1 cellular context compared by ENCODE assay signal in genomic region chr20:37901667-37902503, GRCh38.
A peak's percentile ranks its signal among the peaks of the same experiment; 100 is the strongest.
TF ChIP-seq lines count a peak whose summit lies in the region.

No MANE protein-coding gene starts in this region.

TF ChIP-seq in H1, 55 proteins besides CTCF, POLR2A, EP300 and RAD21:
- TF ChIP-seq TAF1 (IDR thresholded peaks at IDR 0.05; ENCODE audit: low read depth, low read length): no peak
- TF ChIP-seq CREB1 (IDR thresholded peaks at IDR 0.05): peak; percentile 10; the same call in 1 of the 2 replicates
- TF ChIP-seq EGR1 (IDR thresholded peaks at IDR 0.05; ENCODE audit: borderline replicate concordance, low read depth, low read length): peak; percentile 87
- TF ChIP-seq BRCA1 (IDR thresholded peaks at IDR 0.05; ENCODE audit: low read depth, low read length): no peak
- TF ChIP-seq TAF7 (optimal IDR thresholded peaks at IDR 0.05; ENCODE audit: borderline replicate concordance, low read depth, low read length): no peak
- no peak for TF ChIP-seq EZH2 (IDR thresholded peaks at IDR 0.05; ENCODE audit: low read depth, low read length, severe bottlenecking)
- TF ChIP-seq, protein P1, sequence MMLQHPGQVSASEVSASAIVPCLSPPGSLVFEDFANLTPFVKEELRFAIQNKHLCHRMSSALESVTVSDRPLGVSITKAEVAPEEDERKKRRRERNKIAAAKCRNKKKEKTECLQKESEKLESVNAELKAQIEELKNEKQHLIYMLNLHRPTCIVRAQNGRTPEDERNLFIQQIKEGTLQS (IDR thresholded peaks at IDR 0.05; ENCODE audit: insufficient read depth, low read depth, low read length): no peak
- TF ChIP-seq RBBP5 (IDR thresholded peaks at IDR 0.05; ENCODE audit: borderline replicate concordance, low read depth, low read length): no peak
- TF ChIP-seq MAX (IDR thresholded peaks at IDR 0.05): peak; percentile 9; the same call in 1 of the 2 replicates
- no peak for TF ChIP-seq CBX5 (IDR thresholded peaks at IDR 0.05; ENCODE audit: low read depth, low read length)
- TF ChIP-seq CTBP2 (IDR thresholded peaks at IDR 0.05; ENCODE audit: borderline replicate concordance, insufficient read depth, insufficient read length, low read length): no peak
- TF ChIP-seq TCF12 (IDR thresholded peaks at IDR 0.05; ENCODE audit: low read depth, low read length): no peak
- peak; percentile 16 to 34; a peak in 1 of 4 replicates for TF ChIP-seq SIN3A (conservative IDR thresholded peaks at IDR 0.05 in 1 of 2, IDR thresholded peaks at IDR 0.05 in 1 of 2; ENCODE audit: low read depth in 1 of 2, low read length in 2 of 2)
- TF ChIP-seq BACH1 (IDR thresholded peaks at IDR 0.05; ENCODE audit: low read length): no peak
- TF ChIP-seq HDAC6 (IDR thresholded peaks at IDR 0.05; ENCODE audit: low read depth, low read length): no peak
- no peak for TF ChIP-seq CEBPB (IDR thresholded peaks at IDR 0.05; ENCODE audit: low read depth, low read length)
